ENCODE assay signal across 8 cellular contexts in genomic region chr22:28009272-28009827, GRCh38.
DNase-seq lines count a peak whose midpoint lies in the region; ATAC-seq and TF ChIP-seq lines count a peak whose summit lies in the region.

No MANE protein-coding gene starts in this region.

- H3K27ac Mint-ChIP-seq in Calu3 (ENCODE audit: unreplicated experiment) (no peak overlapping the region), neural crest cell (ENCODE audit: unreplicated experiment) (no peak overlapping the region)
- no peak overlapping the region for H3K27ac Mint-ChIP-seq in activated T-cell treated with anti-CD3 and anti-CD28 coated beads, Interleukin-2, amount 50 U/mL, for 72 hours

- H3K9me3 Mint-ChIP-seq in Calu3 (ENCODE audit: low read depth, unreplicated experiment) (no peaks in the 10 kb centered on the region), neural crest cell (no peaks in the 10 kb centered on the region)
- no peaks in the 10 kb centered on the region for H3K9me3 Mint-ChIP-seq in activated T-cell treated with anti-CD3 and anti-CD28 coated beads, Interleukin-2, amount 50 U/mL, for 72 hours

- TF ChIP-seq CTCF in Calu3 (IDR thresholded peaks at IDR 0.05; ENCODE audit: unreplicated experiment): peak; percentile 91
- peak; percentile 87 for TF ChIP-seq CTCF in PC-3 (conservative IDR thresholded peaks at IDR 0.05; ENCODE audit: low read depth, low read length)
- TF ChIP-seq CTCF in fibroblast of pulmonary artery (IDR thresholded peaks at IDR 0.05; ENCODE audit: low read length, missing control alignments): peak; percentile 96
- peak; percentile 97 for TF ChIP-seq CTCF in neural crest cell (conservative IDR thresholded peaks at IDR 0.05)

- H3K27ac ChIP-seq in PC-3 (ENCODE audit: low read length): no peak overlapping the region

- no peak overlapping the region for H2AFZ ChIP-seq in PC-3 (ENCODE audit: low read length)

- H3K9me2 ChIP-seq in PC-3 (replicated peaks; ENCODE audit: low read length): no peaks in the 10 kb centered on the region

- H3K4me1 ChIP-seq in PC-3 (ENCODE audit: insufficient read depth, low read length): no peaks in the 10 kb centered on the region

- H4K20me1 ChIP-seq in PC-3 (ENCODE audit: low read length): no peaks in the 10 kb centered on the region

- H3K4me3 Mint-ChIP-seq in Calu3 (ENCODE audit: low read depth, unreplicated experiment) (no peak overlapping the region), neural crest cell (no peak overlapping the region)
- no peak overlapping the region for H3K4me3 Mint-ChIP-seq in activated T-cell treated with anti-CD3 and anti-CD28 coated beads, Interleukin-2, amount 50 U/mL, for 72 hours

- ATAC-seq in PC-3 (peak; percentile 96), HG02870 (IDR thresholded peaks at IDR 0.05; ENCODE audit: unreplicated experiment) (no peak)
- peak; percentile 75 to 87 for ATAC-seq in activated T-cell treated with anti-CD3 and anti-CD28 coated beads, Interleukin-2, amount 50 U/mL, for 72 hours (replicated peaks in 1 of 2)

- H3K36me3 ChIP-seq in PC-3 (ENCODE audit: low read depth, low read length): no peaks in the 10 kb centered on the region

- no peaks in the 10 kb centered on the region for H3K4me1 Mint-ChIP-seq in Calu3 (ENCODE audit: low read depth, unreplicated experiment)
- H3K4me1 Mint-ChIP-seq in activated T-cell treated with anti-CD3 and anti-CD28 coated beads, Interleukin-2, amount 50 U/mL, for 72 hours (ENCODE audit: low read depth): no peaks in the 10 kb centered on the region
- H3K4me1 Mint-ChIP-seq in neural crest cell: peaks cover 20% of the 10 kb centered on the region

- H3K9me3 ChIP-seq in PC-3 (ENCODE audit: low read length): no peaks in the 10 kb centered on the region

- H3K27me3 Mint-ChIP-seq in Calu3 (ENCODE audit: unreplicated experiment) (peaks cover 39% of the 10 kb centered on the region), neural crest cell (ENCODE audit: low read depth) (no peaks in the 10 kb centered on the region)
- no peaks in the 10 kb centered on the region for H3K27me3 Mint-ChIP-seq in activated T-cell treated with anti-CD3 and anti-CD28 coated beads, Interleukin-2, amount 50 U/mL, for 72 hours (ENCODE audit: low read depth)

- H3F3A ChIP-seq in PC-3 (ENCODE audit: low read length, unreplicated experiment): no peaks in the 10 kb centered on the region

- POLR2A ChIA-PET in PC-3 (lab: Charles Lee; ENCODE audit: unreplicated experiment): no interaction called here

- DNase-seq in Calu3 (peak; percentile 87), HPDE6-E6E7 (ENCODE audit: extremely low spot score) (peak; percentile 88), PC-3 (peak; percentile 75), fibroblast of pulmonary artery (ENCODE audit: low read depth) (peak; percentile 84), neural crest cell (ENCODE audit: low read depth, low spot score) (peak; percentile 79)
- peak; percentile 79 to 80 for DNase-seq in activated T-cell treated with anti-CD3 and anti-CD28 coated beads, Interleukin-2, amount 50 U/mL, for 72 hours
- peak; percentile 66 for DNase-seq in stimulated activated naive CD4-positive, alpha-beta T cell treated with Interleukin-2 at 50 U/mL for 16 hours (lab: John Stamatoyannopoulos, UW)

- H3K4me3 ChIP-seq in PC-3 (ENCODE audit: low read length) (no peak overlapping the region), fibroblast of pulmonary artery (replicated peaks; ENCODE audit: low read depth, low read length) (no peak overlapping the region)

- no peak overlapping the region for H3K9ac ChIP-seq in PC-3 (ENCODE audit: low read length)

- BruUV-seq in Calu3 (replicated peaks; lab: Mats Ljungman, UMichigan) (no TSS peak), PC-3 (replicated peaks; lab: Mats Ljungman, UMichigan) (no TSS peak)

- H3K27me3 ChIP-seq in PC-3 (ENCODE audit: low read length): no peaks in the 10 kb centered on the region

- CTCF ChIA-PET in Calu3 (lab: Charles Lee) (interaction anchor here (0.8 to 1.5 kb wide), 2 partner anchors 89 to 128 kb away, joined by 3 read pairs; no protein-coding TSS in a partner anchor), PC-3 (lab: Charles Lee) (no interaction called here)

- intact Hi-C loops in Calu3 (cut with micrococcal nuclease; ENCODE audit: unreplicated experiment) (loop anchor here (1.0 kb wide), 2 partner anchors 123 to 128 kb away; no protein-coding TSS in a partner anchor), PC-3 (cut with micrococcal nuclease) (loop anchor here (1.0 kb wide), 2 partner anchors 123 to 128 kb away; no protein-coding TSS in a partner anchor)

- no peak overlapping the region for H3K4me2 ChIP-seq in PC-3 (ENCODE audit: low read length)

- H3K36me3 Mint-ChIP-seq in Calu3 (ENCODE audit: insufficient read depth, unreplicated experiment) (no peaks in the 10 kb centered on the region), neural crest cell (ENCODE audit: low read depth) (no peaks in the 10 kb centered on the region)
- H3K36me3 Mint-ChIP-seq in activated T-cell treated with anti-CD3 and anti-CD28 coated beads, Interleukin-2, amount 50 U/mL, for 72 hours (ENCODE audit: insufficient read depth in 2 of 2): no peaks in the 10 kb centered on the region

- no peaks in the 10 kb centered on the region for H3K79me2 ChIP-seq in PC-3 (ENCODE audit: low read length)
